ENCODE assay signal across 20 cellular contexts in genomic region chr6:87243812-87244211, GRCh38.
DNase-seq lines count a peak whose midpoint lies in the region; ATAC-seq and TF ChIP-seq lines count a peak whose summit lies in the region.
"Had no signal": no experiment of that assay in that cellular context is flagged by ENCODE, and none has a peak within 500 bp of the region (broad histone marks: within the 10 kb centered on the region; RNA-seq: fewer than 3 reads in every experiment).

No MANE protein-coding gene starts in this region.

- peaks cover 5% of the 10 kb centered on the region for H3K27me3 Mint-ChIP-seq in glutamatergic neuron (ENCODE audit: unreplicated experiment)
- H3K27me3 Mint-ChIP-seq in stimulated activated naive CD8-positive, alpha-beta T cell treated with anti-CD3 and anti-CD28 coated beads, Interleukin-15, amount 100 ng/mL, for 72 hours = no peaks in the 10 kb centered on the region

- peaks cover 6% of the 10 kb centered on the region; the same call in 1 of the 2 replicates for H3K79me2 ChIP-seq in Loucy (ENCODE audit: insufficient read depth, low read length)

- TF ChIP-seq CTCF in Loucy (conservative IDR thresholded peaks at IDR 0.05; ENCODE audit: low read length) = no peak
- TF ChIP-seq CTCF in glutamatergic neuron (IDR thresholded peaks at IDR 0.05; ENCODE audit: partially characterized antibody, unreplicated experiment) = no peak
- TF ChIP-seq CTCF in colonic mucosa (IDR thresholded peaks at IDR 0.05) = no peak

- H3K9ac ChIP-seq in Loucy (ENCODE audit: low read depth, low read length, poor library complexity, severe bottlenecking) (peak overlapping the region; percentile 35), colonic mucosa (ENCODE audit: low read depth in 2 of 2, low read length in 2 of 2) (no peak overlapping the region)

- H3K4me3 ChIP-seq in Loucy (ENCODE audit: low read length, poor library complexity, severe bottlenecking) (peak overlapping the region; percentile 28), colonic mucosa (no peak overlapping the region)
- H3K4me3 ChIP-seq: Peyer's patch had no signal

- DNase-seq in COLO829 (ENCODE audit: low spot score) (peak; percentile 4), glutamatergic neuron (no peak), colonic mucosa (no peak), activated T-cell treated with anti-CD3 and anti-CD28 coated beads for 4 hours (no peak)
- no peak for DNase-seq in stimulated activated naive CD8-positive, alpha-beta T cell treated with anti-CD3 and anti-CD28 coated beads, Interleukin-15, amount 100 ng/mL, for 72 hours
- DNase-seq: AML-193, DMS 273 treated with DMSO at 0.1 percent for 48 hours, H7, KG1, MV-4-11, NCI-H1694, NCI-H2081 treated with DMSO at 0.1 percent for 48 hours, NCI-H2171 treated with DMSO at 0.1 percent for 48 hours, NCI-H524 treated with DMSO at 0.1 percent for 48 hours, NCI-H82, Peyer's patch, T-helper 1 cell had no signal

- no peak overlapping the region for H3K4me3 Mint-ChIP-seq in glutamatergic neuron (ENCODE audit: unreplicated experiment)
- H3K4me3 Mint-ChIP-seq in stimulated activated naive CD8-positive, alpha-beta T cell treated with anti-CD3 and anti-CD28 coated beads, Interleukin-15, amount 100 ng/mL, for 72 hours = no peak overlapping the region
- H3K4me3 Mint-ChIP-seq: CD14-positive monocyte had no signal

- H4K20me1 ChIP-seq in Loucy (ENCODE audit: insufficient read depth, low read length, poor library complexity, severe bottlenecking) = peaks cover 19% of the 10 kb centered on the region

- no peak overlapping the region for H2AFZ ChIP-seq in Loucy (ENCODE audit: low read length)

- peaks cover 6% of the 10 kb centered on the region for H3K9me3 Mint-ChIP-seq in glutamatergic neuron (ENCODE audit: unreplicated experiment)
- H3K9me3 Mint-ChIP-seq in stimulated activated naive CD8-positive, alpha-beta T cell treated with anti-CD3 and anti-CD28 coated beads, Interleukin-15, amount 100 ng/mL, for 72 hours = no peaks in the 10 kb centered on the region
- H3K9me3 Mint-ChIP-seq: CD14-positive monocyte had no signal

- peaks cover 23% of the 10 kb centered on the region for H3K4me1 Mint-ChIP-seq in glutamatergic neuron (ENCODE audit: low read depth, unreplicated experiment)
- no peaks in the 10 kb centered on the region for H3K4me1 Mint-ChIP-seq in stimulated activated naive CD8-positive, alpha-beta T cell treated with anti-CD3 and anti-CD28 coated beads, Interleukin-15, amount 100 ng/mL, for 72 hours
- H3K4me1 Mint-ChIP-seq: CD14-positive monocyte had no signal

- intact Hi-C loops in colonic mucosa (cut with DNase I) = no loop called here

- peak overlapping the region; percentile 52 for H3K27ac Mint-ChIP-seq in glutamatergic neuron (ENCODE audit: unreplicated experiment)
- no peak overlapping the region for H3K27ac Mint-ChIP-seq in stimulated activated naive CD8-positive, alpha-beta T cell treated with anti-CD3 and anti-CD28 coated beads, Interleukin-15, amount 100 ng/mL, for 72 hours
- H3K27ac Mint-ChIP-seq: CD14-positive monocyte had no signal

- H3K36me3 Mint-ChIP-seq in glutamatergic neuron (ENCODE audit: unreplicated experiment) = no peaks in the 10 kb centered on the region

- no peaks in the 10 kb centered on the region for H3K9me2 ChIP-seq in Loucy (replicated peaks; ENCODE audit: low read depth, low read length)

- H3K4me1 ChIP-seq in Loucy (ENCODE audit: insufficient read depth, low read length, poor library complexity, severe bottlenecking) (peaks cover 11% of the 10 kb centered on the region), colonic mucosa (no peaks in the 10 kb centered on the region)
- H3K4me1 ChIP-seq: Peyer's patch had no signal

- no peaks in the 10 kb centered on the region for H3K9me3 ChIP-seq in Loucy (ENCODE audit: insufficient read depth, low read depth, low read length)
- no peaks in the 10 kb centered on the region for H3K9me3 ChIP-seq in colonic mucosa

- peak overlapping the region; percentile 52 for H3K4me2 ChIP-seq in Loucy (ENCODE audit: low read depth, low read length, poor library complexity, severe bottlenecking)

- no peak overlapping the region for H3K27ac ChIP-seq in colonic mucosa
- H3K27ac ChIP-seq: Peyer's patch had no signal

- peak; percentile 51 for ATAC-seq in GM21447 (IDR thresholded peaks at IDR 0.05; ENCODE audit: unreplicated experiment)
- no peak for ATAC-seq in stimulated activated naive CD8-positive, alpha-beta T cell treated with anti-CD3 and anti-CD28 coated beads, Interleukin-15, amount 100 ng/mL, for 72 hours

- H3K36me3 ChIP-seq in Loucy (ENCODE audit: insufficient read depth, low read length) (peaks cover 69% of the 10 kb centered on the region; the same call in 1 of the 2 replicates), colonic mucosa (peaks cover 8% of the 10 kb centered on the region)

- H3F3A ChIP-seq in Loucy (ENCODE audit: low read depth) = no peaks in the 10 kb centered on the region

- H3K27me3 ChIP-seq in Loucy (ENCODE audit: insufficient read depth, low read length, poor library complexity, severe bottlenecking) (no peaks in the 10 kb centered on the region), colonic mucosa (no peaks in the 10 kb centered on the region)
- H3K27me3 ChIP-seq: Peyer's patch had no signal
